Comparison of ENCODE assay signal across 8 cellular contexts in genomic region chr3:11641316-11641682, GRCh38. TPM values are rescaled to one million over a fixed set of nuclear protein-coding genes. Genes with fewer than 3 reads are reported as not detected.
DNase-seq lines count a peak whose midpoint lies in the region; ATAC-seq and TF ChIP-seq lines count a peak whose summit lies in the region.

No MANE protein-coding gene starts in this region.

- H3K27ac ChIP-seq in CD8-positive, alpha-beta T cell (ENCODE audit: low read depth, low read length) = peak overlapping the region; percentile 85
- H3K27ac ChIP-seq in effector memory CD4-positive, alpha-beta T cell (ENCODE audit: insufficient read depth, low read length, poor library complexity, severe bottlenecking) = peak overlapping the region; percentile 85

- H3K27me3 ChIP-seq in CD8-positive, alpha-beta T cell (ENCODE audit: insufficient read depth, low read length) = no peaks in the 10 kb centered on the region
- H3K27me3 ChIP-seq in effector memory CD4-positive, alpha-beta T cell (replicated peaks; ENCODE audit: control insufficient read depth, insufficient read depth, low read length, poor library complexity, severe bottlenecking) = no peaks in the 10 kb centered on the region
- H3K27me3 ChIP-seq in neuron (ENCODE audit: insufficient read depth, low read length) = no peaks in the 10 kb centered on the region

- peaks cover 16% of the 10 kb centered on the region for H3K36me3 Mint-ChIP-seq in CD8-positive, alpha-beta T cell

- H3K4me1 Mint-ChIP-seq in CD8-positive, alpha-beta T cell (ENCODE audit: low read depth) = peaks cover 57% of the 10 kb centered on the region

- no peak for DNase-seq in CD8-positive, alpha-beta T cell
- DNase-seq in NB4 (ENCODE audit: low read depth) (no peak), NCI-H1694 treated with DMSO at 0.1 percent for 48 hours (lab: John Stamatoyannopoulos, UW) (no peak)
- DNase-seq in effector memory CD4-positive, alpha-beta T cell = no peak
- no peak for DNase-seq in stimulated activated CD4-positive, alpha-beta T cell treated with anti-CD3 and anti-CD28 coated beads, Interleukin-4, amount 100 ng/mL, for 24 hours

- peaks cover 28% of the 10 kb centered on the region for H3K4me1 ChIP-seq in CD8-positive, alpha-beta T cell (ENCODE audit: insufficient read depth, low read length)
- H3K4me1 ChIP-seq in effector memory CD4-positive, alpha-beta T cell (ENCODE audit: control insufficient read depth, insufficient read depth, low read length, poor library complexity, severe bottlenecking) = no peaks in the 10 kb centered on the region
- H3K4me1 ChIP-seq in neuron (ENCODE audit: insufficient read depth, low read length) = peaks cover 44% of the 10 kb centered on the region

- TF ChIP-seq CTCF in CD8-positive, alpha-beta T cell (IDR thresholded peaks at IDR 0.05) = no peak
- no peak for TF ChIP-seq CTCF in NB4 (IDR thresholded peaks at IDR 0.05; ENCODE audit: low read depth, low read length)

- H3K9me3 Mint-ChIP-seq in CD8-positive, alpha-beta T cell = no peaks in the 10 kb centered on the region

- no peaks in the 10 kb centered on the region for H3K36me3 ChIP-seq in CD8-positive, alpha-beta T cell (ENCODE audit: insufficient read depth, low read length)
- H3K36me3 ChIP-seq in effector memory CD4-positive, alpha-beta T cell (ENCODE audit: control insufficient read depth, insufficient read depth, low read length) = no peaks in the 10 kb centered on the region
- H3K36me3 ChIP-seq in neuron (ENCODE audit: insufficient read depth, low read length) = no peaks in the 10 kb centered on the region

- no peak for ATAC-seq in CD8-positive, alpha-beta T cell
- ATAC-seq in HG03571 (IDR thresholded peaks at IDR 0.05; ENCODE audit: unreplicated experiment) = no peak
- ATAC-seq in GM19328 (IDR thresholded peaks at IDR 0.05; ENCODE audit: unreplicated experiment) = no peak

- intact Hi-C loops in CD8-positive, alpha-beta T cell (cut with DNase I, micrococcal nuclease) = loop anchor here (5.0 to 10.0 kb wide), 7 partner anchors 34 to 916 kb away; partner anchors contain the start of genes TAMM41 (in 2 of the 2), ATG7 (in 1 of the 2), MKRN2 (in 1 of the 2) and TSEN2 (in 1 of the 2)

- peak overlapping the region; percentile 82 for H3K4me3 ChIP-seq in CD8-positive, alpha-beta T cell (ENCODE audit: low read depth, low read length)
- H3K4me3 ChIP-seq in NB4 (ENCODE audit: low read depth, low read length) = peak overlapping the region; percentile 95
- H3K4me3 ChIP-seq in effector memory CD4-positive, alpha-beta T cell (ENCODE audit: insufficient read depth, low read depth, low read length, poor library complexity, severe bottlenecking) = peak overlapping the region; percentile 84
- H3K4me3 ChIP-seq in neuron (ENCODE audit: low read length) = peak overlapping the region; percentile 57

- H3K9me3 ChIP-seq in CD8-positive, alpha-beta T cell (ENCODE audit: low read length) = no peaks in the 10 kb centered on the region
- H3K9me3 ChIP-seq in effector memory CD4-positive, alpha-beta T cell (ENCODE audit: control insufficient read depth, low read length) = no peaks in the 10 kb centered on the region
- no peaks in the 10 kb centered on the region for H3K9me3 ChIP-seq in neuron (ENCODE audit: low read length)

- H3K27ac Mint-ChIP-seq in CD8-positive, alpha-beta T cell = peak overlapping the region; percentile 99

- H3K27me3 Mint-ChIP-seq in CD8-positive, alpha-beta T cell (ENCODE audit: low read depth) = no peaks in the 10 kb centered on the region

- TF ChIP-seq POLR2A in NB4 (IDR thresholded peaks at IDR 0.05; ENCODE audit: extremely low read depth, insufficient read length) = no peak

- POLR2A ChIA-PET in CD8-positive, alpha-beta T cell (lab: Charles Lee) = interaction anchor here (0.6 kb wide), 1 partner anchor 1879 kb away, joined by 7 read pairs; no protein-coding TSS in a partner anchor

- no peak overlapping the region for H2AFZ ChIP-seq in neuron (ENCODE audit: low read depth, low read length)

- CTCF ChIA-PET in CD8-positive, alpha-beta T cell (lab: Charles Lee) = interaction anchor here (0.6 to 1.5 kb wide), 4 partner anchors 9 to 245 kb away, joined by 3 read pairs; no protein-coding TSS in a partner anchor

- H3K4me3 Mint-ChIP-seq in CD8-positive, alpha-beta T cell = peak overlapping the region; percentile 99

RNA-seq across cellular contexts. Expression of gene VGLL4, which starts 2.4 kb away (rescaled TPM):
- total RNA-seq in CD8-positive, alpha-beta T cell = 10 to 100 TPM; 13.8 to 14.1 TPM
